In genomic region chr16:25006504-25007055, GRCh38 we compare ENCODE assay signal across 9 cellular contexts. TPM values are rescaled to one million over a fixed set of nuclear protein-coding genes. Genes with fewer than 3 reads are reported as not detected.
DNase-seq lines count a peak whose midpoint lies in the region; ATAC-seq, FAIRE-seq and TF ChIP-seq lines count a peak whose summit lies in the region.
"Had no signal": no experiment of that assay in that cellular context is flagged by ENCODE, and none has a peak within 500 bp of the region (broad histone marks: within the 10 kb centered on the region; RNA-seq: fewer than 3 reads in every experiment).

No MANE protein-coding gene starts in this region.

- FAIRE-seq in pancreas (lab: Jason Lieb, UNC), result no peak

- H3K27ac ChIP-seq in pancreas, result no peak overlapping the region
- H3K27ac ChIP-seq in sigmoid colon, result peak overlapping the region in 2 of 4 donors; percentile 5 to 19

- H3K36me3 ChIP-seq in pancreas (no peaks in the 10 kb centered on the region), sigmoid colon (no peaks in the 10 kb centered on the region)

- H3K4me3 ChIP-seq in pancreas (no peak overlapping the region), sigmoid colon (no peak overlapping the region)

- peak; percentile 23 for DNase-seq in Daoy (ENCODE audit: low read depth)
- peak; percentile 66 for DNase-seq in OCI-M1 (lab: John Stamatoyannopoulos, UW)
- DNase-seq in fibroblast of peridontal ligament (ENCODE audit: extremely low read depth), result peak; percentile 66
- DNase-seq in pancreas, result no peak
- DNase-seq in posterior vena cava (ENCODE audit: low spot score), result no peak
- DNase-seq in sigmoid colon, result no peak
- no peak for DNase-seq in effector CD8-positive, alpha-beta T cell (lab: John Stamatoyannopoulos, UW)
- DNase-seq in GM10248 (ENCODE audit: extremely low spot score), result no peak
- DNase-seq: activated CD8-positive, alpha-beta memory T cell treated with anti-CD3 and anti-CD28 coated beads, Interleukin-2, amount 10 ng/mL, durations not matched to agents 7 days and 5 days had no signal

- POLR2A ChIA-PET in GM10248 (lab: Yijun Ruan, JAX), result no interaction called here

- intact Hi-C loops in pancreas (cut with DNase I), result no loop called here
- intact Hi-C loops in posterior vena cava (cut with DNase I), result no loop called here
- intact Hi-C loops in sigmoid colon (cut with DNase I), result no loop called here

- CTCF ChIA-PET in GM10248 (lab: Yijun Ruan, JAX), result interaction anchor here (1.2 kb wide), 1 partner anchor 9 kb away, joined by 6 read pairs; the partner anchor contains the start of gene ARHGAP17

- H3K9me3 ChIP-seq in pancreas (no peaks in the 10 kb centered on the region), sigmoid colon (no peaks in the 10 kb centered on the region)

- peak in 3 of 4 donors; percentile 46 to 68 (median 68) for ATAC-seq in pancreas
- ATAC-seq: activated CD8-positive, alpha-beta memory T cell treated with anti-CD3 and anti-CD28 coated beads, Interleukin-2, amount 10 ng/mL, durations not matched to agents 7 days and 5 days had no signal

- H3K27me3 ChIP-seq in pancreas (no peaks in the 10 kb centered on the region), sigmoid colon (no peaks in the 10 kb centered on the region)

- H3K4me1 ChIP-seq in pancreas, result peaks cover 3 to 15% (median 7%) of the 10 kb centered on the region in 3 donors
- H3K4me1 ChIP-seq in sigmoid colon, result peaks cover 0 to 59% (median 51%) of the 10 kb centered on the region in 4 donors

- no peak for TF ChIP-seq POLR2A in sigmoid colon (IDR thresholded peaks at IDR 0.05)

- TF ChIP-seq CTCF in pancreas (IDR thresholded peaks at IDR 0.05) (no peak), sigmoid colon (IDR thresholded peaks at IDR 0.05) (no peak), GM10248 (IDR thresholded peaks at IDR 0.05; ENCODE audit: control extremely low read depth, extremely low read depth, low read depth, missing control alignments) (no peak)

- WGBS in pancreas, 2 donors, result 77 to 78% methylated on average over 6 of the region's 6 CpGs
- WGBS in sigmoid colon, 2 donors, result 58 to 68% methylated on average over 6 of the region's 6 CpGs

- TF ChIP-seq EP300 in sigmoid colon (IDR thresholded peaks at IDR 0.05), result no peak

RNA-seq across cellular contexts. Expression of gene ARHGAP17, which starts 8.6 kb away (rescaled TPM):
- 16.1 and 17.8 TPM in 2 replicates for total RNA-seq in Daoy (2014; rRNA removed; shearing (Covaris generic))
- total RNA-seq in pancreas, result 10 to 100 TPM; 15.2 to 44.5 (median 24.1) TPM
- 10 to 100 TPM; 27.3 to 39.9 TPM for polyA plus RNA-seq in pancreas
- total RNA-seq in posterior vena cava, result 10 to 100 TPM; 71.1 to 81.2 TPM
- 10 to 100 TPM; 27.1 to 44.3 (median 35.5) TPM for total RNA-seq in sigmoid colon
- 10 to 100 TPM; 46.8 to 55.6 (median 50.6) TPM for polyA plus RNA-seq in sigmoid colon

Comparison
In these comparisons a context has a peak if more than half of its experiments do, and no peak if none do; other contexts are left out.
1. DNase-seq: peak in Daoy (single experiment), OCI-M1 (single experiment) and fibroblast of peridontal ligament (single experiment); none in pancreas (0 of 6), posterior vena cava (single experiment), sigmoid colon (single experiment), effector CD8-positive, alpha-beta T cell (single experiment) and GM10248 (single experiment).